ENCODE assay signal across 1 cellular context in genomic region chr1:29703596-29703995, GRCh38.
TF ChIP-seq lines count a peak whose summit lies in the region.

No MANE protein-coding gene starts in this region.

TF ChIP-seq in GM23338, 12 proteins besides CTCF, POLR2A, EP300 and RAD21 (continued from another document):
- no peak for TF ChIP-seq ZNF462 (CRISPR knock-in tag; IDR thresholded peaks at IDR 0.05)
- TF ChIP-seq REST (IDR thresholded peaks at IDR 0.05; ENCODE audit: unreplicated experiment), result no peak
- no peak for TF ChIP-seq EZH2 (IDR thresholded peaks at IDR 0.05; ENCODE audit: low read depth, unreplicated experiment)
- no peak for TF ChIP-seq NANOG (IDR thresholded peaks at IDR 0.05; ENCODE audit: borderline replicate concordance)
- no peak for TF ChIP-seq ZNF331 (CRISPR knock-in tag; IDR thresholded peaks at IDR 0.05; ENCODE audit: low read depth)
- no peak for TF ChIP-seq STAT1 (IDR thresholded peaks at IDR 0.05; ENCODE audit: unreplicated experiment)
